In genomic region chr2:65794994-65795393, GRCh38 we compare ENCODE assay signal across 34 cellular contexts.
DNase-seq lines count a peak whose midpoint lies in the region; TF ChIP-seq lines count a peak whose summit lies in the region.
"Had no signal": no experiment of that assay in that cellular context is flagged by ENCODE, and none has a peak within 500 bp of the region (broad histone marks: within the 10 kb centered on the region; RNA-seq: fewer than 3 reads in every experiment).

No MANE protein-coding gene starts in this region.

- H3K27me3 ChIP-seq in A673 (replicated peaks; ENCODE audit: insufficient read depth, low read depth, low read length, poor library complexity) (no peaks in the 10 kb centered on the region), Peyer's patch (no peaks in the 10 kb centered on the region), tibial artery (no peaks in the 10 kb centered on the region)
- H3K27me3 ChIP-seq: BE2C; BLaER1; BLaER1 treated with 17β-estradiol and CSF1 and Interleukin-3, amounts not matched to agents 10 nM and 100 nM had no signal

- H3K4me1 ChIP-seq in A673 (ENCODE audit: insufficient read depth, low read length, poor library complexity, severe bottlenecking), result peaks cover 62% of the 10 kb centered on the region
- no peaks in the 10 kb centered on the region for H3K4me1 ChIP-seq in HEK293 (ENCODE audit: control insufficient read depth, insufficient read depth, low read length)
- H3K4me1 ChIP-seq in Peyer's patch, result no peaks in the 10 kb centered on the region
- peaks cover 0 to 9% (median 3%) of the 10 kb centered on the region in 4 donors for H3K4me1 ChIP-seq in tibial artery
- H3K4me1 ChIP-seq: A549; BE2C; BLaER1; BLaER1 treated with 17β-estradiol and CSF1 and Interleukin-3, amounts not matched to agents 10 nM and 100 nM; Caco-2 had no signal

- in situ Hi-C loops in ACHN (cut with HindIII; ENCODE audit: low pct_ligation_motif_present, low pct_unique_long_range_greater_than_20kb, low sequenced_read_pairs), result no loop called here

- CTCF ChIA-PET in A673 (lab: Charles Lee) (interaction anchor here (0.7 to 1.0 kb wide), 2 partner anchors 47 to 847 kb away, joined by 3 read pairs; no protein-coding TSS in a partner anchor), HEK293 (lab: Yijun Ruan, JAX) (no interaction called here)

- H3K36me3 Mint-ChIP-seq in neural crest cell (ENCODE audit: low read depth), result no peaks in the 10 kb centered on the region
- H3K36me3 Mint-ChIP-seq: CD14-positive monocyte; CD4-positive, alpha-beta memory T cell; CD4-positive, CD25-positive, alpha-beta regulatory T cell; CD8-positive, alpha-beta memory T cell; CD8-positive, alpha-beta T cell had no signal

- peak overlapping the region; percentile 20 for H3K27ac Mint-ChIP-seq in neural crest cell (ENCODE audit: unreplicated experiment)
- H3K27ac Mint-ChIP-seq: B cell; CD14-positive monocyte; CD4-positive, alpha-beta memory T cell; CD4-positive, alpha-beta T cell; CD4-positive, CD25-positive, alpha-beta regulatory T cell; CD8-positive, alpha-beta memory T cell; CD8-positive, alpha-beta T cell had no signal

- TF ChIP-seq POLR2A in Peyer's patch (IDR thresholded peaks at IDR 0.05), result no peak

- H3K4me3 ChIP-seq in A673 (ENCODE audit: low read depth, low read length, poor library complexity, severe bottlenecking) (no peak overlapping the region), HEK293 (ENCODE audit: low read depth, low read length) (no peak overlapping the region), SK-N-MC (peak overlapping the region; percentile 71), Peyer's patch (no peak overlapping the region), tibial artery (no peak overlapping the region)
- H3K4me3 ChIP-seq: A549; BLaER1; BLaER1 treated with 17β-estradiol and CSF1 and Interleukin-3, amounts not matched to agents 10 nM and 100 nM had no signal

- BruUV-seq in A673 (replicated peaks; lab: Mats Ljungman, UMichigan), result no TSS peak

- intact Hi-C loops in A673 (cut with micrococcal nuclease; ENCODE audit: unreplicated experiment) (loop anchor here (1.0 to 10.0 kb wide), 5 partner anchors 47 to 1082 kb away; no protein-coding TSS in a partner anchor), tibial artery (cut with DNase I; ENCODE audit: low total_unique reads) (no loop called here)

- no peak for TF ChIP-seq CTCF in A673 (conservative IDR thresholded peaks at IDR 0.05; ENCODE audit: low read depth, low read length)
- TF ChIP-seq CTCF in HEK293 (tag by site-specific recombination; IDR thresholded peaks at IDR 0.05), result no peak
- TF ChIP-seq CTCF in neural crest cell (conservative IDR thresholded peaks at IDR 0.05), result no peak
- no peak for TF ChIP-seq CTCF in Peyer's patch (IDR thresholded peaks at IDR 0.05)
- TF ChIP-seq CTCF in tibial artery (IDR thresholded peaks at IDR 0.05), result no peak

- no peaks in the 10 kb centered on the region for H3K27me3 Mint-ChIP-seq in neural crest cell (ENCODE audit: low read depth)
- H3K27me3 Mint-ChIP-seq: CD4-positive, alpha-beta memory T cell; CD4-positive, CD25-positive, alpha-beta regulatory T cell; CD8-positive, alpha-beta memory T cell had no signal

- H3K9ac ChIP-seq in SK-N-MC (ENCODE audit: insufficient read length), result peak overlapping the region; percentile 78
- H3K9ac ChIP-seq: BLaER1; BLaER1 treated with 17β-estradiol and CSF1 and Interleukin-3, amounts not matched to agents 10 nM and 100 nM had no signal

- H3K27ac ChIP-seq in A673 (ENCODE audit: low read depth, low read length, poor library complexity, severe bottlenecking) (peak overlapping the region; percentile 95), HEK293 (ENCODE audit: extremely low read depth, low read depth, low read length) (no peak overlapping the region), SK-N-MC (peak overlapping the region; percentile 99), Peyer's patch (no peak overlapping the region), tibial artery (no peak overlapping the region)
- H3K27ac ChIP-seq: 22Rv1; A549; BLaER1; BLaER1 treated with 17β-estradiol and CSF1 and Interleukin-3, amounts not matched to agents 10 nM and 100 nM; C4-2B had no signal

- DNase-seq in A673 (ENCODE audit: low spot score) (peak; percentile 82), SK-N-MC (ENCODE audit: low read depth, low spot score) (peak; percentile 95), neural crest cell (ENCODE audit: low read depth, low spot score) (no peak), NCI-H2227 (lab: John Stamatoyannopoulos, UW; ENCODE audit: unreplicated experiment) (no peak), ACHN (no peak), Peyer's patch (no peak), tibial artery (no peak)
- DNase-seq: 8988T; AML-193; BE2C; C1 segment of cervical spinal cord; Caco-2; Calu3; CD4-positive, alpha-beta memory T cell; CD4-positive, alpha-beta T cell; CD4-positive, CD25-positive, alpha-beta regulatory T cell; CD8-positive, alpha-beta memory T cell; CD8-positive, alpha-beta T cell; COR-L47; DMS 273 treated with DMSO at 0.1 percent for 48 hours; DMS153; DMS53; DMS79; DMS79 treated with DMSO at 0.1 percent for 48 hours; DND-41; EL had no signal

- H3K4me1 Mint-ChIP-seq in neural crest cell, result peaks cover 38% of the 10 kb centered on the region
- H3K4me1 Mint-ChIP-seq: B cell; CD14-positive monocyte; CD4-positive, alpha-beta memory T cell; CD4-positive, CD25-positive, alpha-beta regulatory T cell; CD8-positive, alpha-beta memory T cell had no signal

- H3K36me3 ChIP-seq in A673 (ENCODE audit: insufficient read depth, low read length, poor library complexity, severe bottlenecking), result no peaks in the 10 kb centered on the region
- H3K36me3 ChIP-seq in HEK293 (ENCODE audit: control insufficient read depth in 2 of 2, insufficient read depth in 1 of 2, low read length in 2 of 2), result no peaks in the 10 kb centered on the region
- H3K36me3 ChIP-seq in SK-N-MC (ENCODE audit: insufficient read depth, low read length), result no peaks in the 10 kb centered on the region
- H3K36me3 ChIP-seq in Peyer's patch, result no peaks in the 10 kb centered on the region
- H3K36me3 ChIP-seq in tibial artery, result no peaks in the 10 kb centered on the region
- H3K36me3 ChIP-seq: BE2C; BLaER1; BLaER1 treated with 17β-estradiol and CSF1 and Interleukin-3, amounts not matched to agents 10 nM and 100 nM had no signal

- H3K4me3 Mint-ChIP-seq in neural crest cell, result no peak overlapping the region
- H3K4me3 Mint-ChIP-seq: B cell; CD14-positive monocyte; CD4-positive, alpha-beta memory T cell; CD4-positive, alpha-beta T cell; CD4-positive, CD25-positive, alpha-beta regulatory T cell; CD8-positive, alpha-beta memory T cell; CD8-positive, alpha-beta T cell had no signal

- H3K9me3 ChIP-seq in A673 (ENCODE audit: low read depth, low read length, poor library complexity, severe bottlenecking) (no peaks in the 10 kb centered on the region), HEK293 (ENCODE audit: control insufficient read depth, insufficient read depth, low read depth, low read length) (no peaks in the 10 kb centered on the region), SK-N-MC (ENCODE audit: low read depth, low read length) (no peaks in the 10 kb centered on the region; the same call in 1 of the 2 replicates), Peyer's patch (no peaks in the 10 kb centered on the region), tibial artery (no peaks in the 10 kb centered on the region)
- H3K9me3 ChIP-seq: A549; BE2C; BLaER1; BLaER1 treated with 17β-estradiol and CSF1 and Interleukin-3, amounts not matched to agents 10 nM and 100 nM; Caco-2 had no signal

- no peaks in the 10 kb centered on the region for H3K9me3 Mint-ChIP-seq in neural crest cell
- H3K9me3 Mint-ChIP-seq: CD4-positive, alpha-beta memory T cell; CD4-positive, alpha-beta T cell; CD8-positive, alpha-beta T cell had no signal

- POLR2A ChIA-PET in A673 (lab: Charles Lee; ENCODE audit: low non-redundant PET), result interaction anchor here (0.7 to 0.9 kb wide), 2 partner anchors 47 to 638 kb away, joined by 3 to 8 read pairs; no protein-coding TSS in a partner anchor
- POLR2A ChIA-PET in HEK293 (lab: Yijun Ruan, JAX), result no interaction called here

TF ChIP-seq in HEK293, 187 proteins besides CTCF, POLR2A, EP300 and RAD21:
- TF ChIP-seq MZF1 (tag by site-specific recombination; IDR thresholded peaks at IDR 0.05; ENCODE audit: borderline replicate concordance), result no peak
- TF ChIP-seq ZNF366 (tag by site-specific recombination; conservative IDR thresholded peaks at IDR 0.05), result peak; percentile 24; the same call in 1 of the 2 replicates

Comparison
In these comparisons a context has a peak if more than half of its experiments do, and no peak if none do; other contexts are left out.
1. DNase-seq: peak in A673 (single experiment) and SK-N-MC (single experiment); none in neural crest cell (single experiment), NCI-H2227 (single experiment), ACHN (single experiment), Peyer's patch (0 of 3) and tibial artery (0 of 2).
2. H3K27ac ChIP-seq: peak in A673 (single experiment) and SK-N-MC (single experiment); none in HEK293 (single experiment), Peyer's patch (0 of 4) and tibial artery (0 of 2).